17 cellular contexts compared by ENCODE assay signal in the genomic region with DNA sequence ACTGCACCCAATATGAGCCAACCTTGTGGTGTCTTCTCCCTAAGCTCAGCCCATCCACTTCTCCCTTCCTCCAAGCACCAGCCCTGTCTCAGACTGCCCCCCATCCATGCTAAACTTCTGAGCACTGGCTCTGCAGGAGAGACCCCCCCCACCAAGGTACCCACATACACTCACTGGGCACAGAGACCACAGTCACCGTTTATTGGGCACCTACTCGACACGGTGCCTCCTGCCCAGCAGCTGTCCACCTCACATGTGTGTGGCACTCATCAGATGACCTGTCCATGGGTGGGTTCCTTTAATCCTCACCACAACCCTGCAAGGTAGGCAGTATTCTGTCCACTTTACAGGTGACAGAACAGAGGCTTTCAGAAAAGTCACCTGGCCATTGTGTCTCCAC.
"Had no signal": no experiment of that assay in that cellular context is flagged by ENCODE, and none has a peak within 500 bp of the region (broad histone marks: within the 10 kb centered on the region; RNA-seq: fewer than 3 reads in every experiment).

No MANE protein-coding gene starts in this region.

- H3K27me3 ChIP-seq: colonic mucosa, thyroid gland, uterus had no signal

- H3K4me3 ChIP-seq: colonic mucosa, left ventricle myocardium inferior, lung, smooth muscle cell, thyroid gland, uterus had no signal

- DNase-seq: colonic mucosa; effector CD4-positive, alpha-beta T cell; foreskin melanocyte; hippocampal formation; left ventricle myocardium inferior; mesenchymal stem cell; naive thymus-derived CD4-positive, alpha-beta T cell; nephron progenitor cell; stimulated activated CD4-positive, alpha-beta T cell treated with anti-CD3 and anti-CD28 coated beads, Interleukin-2, amount 100 ng/mL, for 48 hours; stimulated activated naive CD4-positive, alpha-beta T cell treated with Interleukin-2 at 50 U/mL for 16 hours; thyroid gland; uterus had no signal

- ATAC-seq: naive thymus-derived CD4-positive, alpha-beta T cell; right cardiac atrium had no signal

- H3K4me2 ChIP-seq: smooth muscle cell had no signal

- H3K27ac ChIP-seq: colonic mucosa, left ventricle myocardium inferior, neutrophil, thyroid gland, uterus had no signal

- H3K4me1 ChIP-seq: uterus had no signal

- FAIRE-seq: islet of Langerhans had no signal

- H3K36me3 ChIP-seq: colonic mucosa, left ventricle myocardium inferior, neutrophil, thyroid gland, uterus had no signal

- H3K9me3 ChIP-seq: colonic mucosa, left ventricle myocardium inferior, neutrophil, thyroid gland, uterus had no signal
